8 cellular contexts compared by ENCODE assay signal in genomic region chr12:101857043-101857558, GRCh38. TPM values are rescaled to one million over a fixed set of nuclear protein-coding genes. Genes with fewer than 3 reads are reported as not detected.
A peak's percentile ranks its signal among the peaks of the same experiment; 100 is the strongest.
DNase-seq lines count a peak whose midpoint lies in the region; ATAC-seq and TF ChIP-seq lines count a peak whose summit lies in the region.

No MANE protein-coding gene starts in this region.

- no peaks in the 10 kb centered on the region for H3K27me3 ChIP-seq in psoas muscle (ENCODE audit: insufficient read depth in 3 of 3, low read length in 2 of 3)
- H3K27me3 ChIP-seq in ovary, result no peaks in the 10 kb centered on the region
- no peaks in the 10 kb centered on the region for H3K27me3 ChIP-seq in uterus

- H3K27me3 Mint-ChIP-seq in activated T-helper 17 cell treated with anti-CD3 and anti-CD28 coated beads, Interleukin-2, amount 50 U/mL, for 72 hours, result no peaks in the 10 kb centered on the region

- no peaks in the 10 kb centered on the region for H3K36me3 Mint-ChIP-seq in activated T-helper 17 cell treated with anti-CD3 and anti-CD28 coated beads, Interleukin-2, amount 50 U/mL, for 72 hours (ENCODE audit: low read depth)

- H3K36me3 ChIP-seq in psoas muscle (ENCODE audit: insufficient read depth in 1 of 2, low read depth in 1 of 2), result no peaks in the 10 kb centered on the region
- H3K36me3 ChIP-seq in ovary, result no peaks in the 10 kb centered on the region
- no peaks in the 10 kb centered on the region for H3K36me3 ChIP-seq in uterus

- no peak for TF ChIP-seq EP300 in ovary (IDR thresholded peaks at IDR 0.05)

- DNase-seq in psoas muscle (no peak), COLO668 (lab: John Stamatoyannopoulos, UW; ENCODE audit: unreplicated experiment) (no peak), ovary (no peak), uterus (no peak)

- no peak for TF ChIP-seq POLR2A in ovary (IDR thresholded peaks at IDR 0.05)
- no peak for TF ChIP-seq POLR2A in uterus (IDR thresholded peaks at IDR 0.05)

- no peaks in the 10 kb centered on the region for H3K9me3 Mint-ChIP-seq in activated T-helper 17 cell treated with anti-CD3 and anti-CD28 coated beads, Interleukin-2, amount 50 U/mL, for 72 hours

- intact Hi-C loops in psoas muscle (cut with DNase I) (no loop called here), ovary (cut with DNase I) (no loop called here), uterus (cut with DNase I; ENCODE audit: low total_unique reads) (no loop called here)

- no peak overlapping the region for H3K27ac Mint-ChIP-seq in activated T-helper 17 cell treated with anti-CD3 and anti-CD28 coated beads, Interleukin-2, amount 50 U/mL, for 72 hours

- 10 to 34% (median 22%) methylated on average over 1 of the region's 1 CpG for WGBS in psoas muscle, 3 donors
- whole genome bisulfite sequencing in ovary, 3 donors, result 49 to 63% (median 58%) methylated on average over 1 of the region's 1 CpG

- H3K4me1 Mint-ChIP-seq in activated T-helper 17 cell treated with anti-CD3 and anti-CD28 coated beads, Interleukin-2, amount 50 U/mL, for 72 hours, result peaks cover 11% of the 10 kb centered on the region

- peak; percentile 52 for ATAC-seq in GM18907 (IDR thresholded peaks at IDR 0.05; ENCODE audit: unreplicated experiment)
- ATAC-seq in HG03095 (IDR thresholded peaks at IDR 0.05; ENCODE audit: unreplicated experiment), result peak; percentile 35
- peak; percentile 63 for ATAC-seq in activated T-helper 17 cell treated with anti-CD3 and anti-CD28 coated beads, Interleukin-2, amount 50 U/mL, for 72 hours (replicated peaks)
- peak; percentile 36 to 69 (median 60) for ATAC-seq in psoas muscle
- no peak for ATAC-seq in HG02970 (IDR thresholded peaks at IDR 0.05; ENCODE audit: low FRiP score, unreplicated experiment)

- no peak overlapping the region for H3K4me3 ChIP-seq in psoas muscle
- H3K4me3 ChIP-seq in ovary, result no peak overlapping the region
- H3K4me3 ChIP-seq in uterus, result no peak overlapping the region

- H3K4me1 ChIP-seq in psoas muscle, result no peaks in the 10 kb centered on the region
- H3K4me1 ChIP-seq in ovary (ENCODE audit: insufficient read depth), result no peaks in the 10 kb centered on the region
- H3K4me1 ChIP-seq in uterus, result no peaks in the 10 kb centered on the region

- H3K4me3 Mint-ChIP-seq in activated T-helper 17 cell treated with anti-CD3 and anti-CD28 coated beads, Interleukin-2, amount 50 U/mL, for 72 hours, result no peak overlapping the region

- no peaks in the 10 kb centered on the region for H3K9me3 ChIP-seq in psoas muscle
- H3K9me3 ChIP-seq in ovary, result no peaks in the 10 kb centered on the region
- no peaks in the 10 kb centered on the region for H3K9me3 ChIP-seq in uterus

- TF ChIP-seq CTCF in psoas muscle (IDR thresholded peaks at IDR 0.05), result no peak
- no peak for TF ChIP-seq CTCF in ovary (IDR thresholded peaks at IDR 0.05)
- TF ChIP-seq CTCF in uterus (IDR thresholded peaks at IDR 0.05), result no peak

- H3K27ac ChIP-seq in psoas muscle (no peak overlapping the region), ovary (no peak overlapping the region), uterus (peak overlapping the region in 1 of 2 donors; percentile 49)

RNA-seq across cellular contexts. Expression of gene DRAM1, which starts 20.3 kb away (rescaled TPM):
- total RNA-seq in activated T-helper 17 cell treated with anti-CD3 and anti-CD28 coated beads, Interleukin-2, amount 50 U/mL, for 72 hours, result 1 to 10 TPM; 6.0 to 7.0 TPM
- total RNA-seq in psoas muscle, result 1 to 10 TPM; 2.8 to 6.8 (median 4.6) TPM
- 1 to 10 TPM; 3.8 to 6.2 (median 4.1) TPM for polyA plus RNA-seq in psoas muscle
- 10 to 100 TPM in 6 of 7 donors, 1 to 10 TPM in 1; 9.3 to 21.7 (median 15.8) TPM for total RNA-seq in ovary
- 10 to 100 TPM in 1 of 2 donors, 1 to 10 TPM in 1; 9.1 to 19.0 TPM for polyA plus RNA-seq in ovary
- total RNA-seq in uterus, result 10 to 100 TPM in 2 of 4 donors, 1 to 10 TPM in 2; 2.0 to 25.4 (median 9.9) TPM

RNA-seq across cellular contexts. Expression of gene GNPTAB, which starts 26.3 kb away (rescaled TPM):
- total RNA-seq in activated T-helper 17 cell treated with anti-CD3 and anti-CD28 coated beads, Interleukin-2, amount 50 U/mL, for 72 hours, result 10 to 100 TPM; 29.8 to 41.1 TPM
- total RNA-seq in psoas muscle (10 to 100 TPM; 14.3 to 36.1 (median 19.9) TPM), ovary (10 to 100 TPM; 10.3 to 24.2 (median 16.6) TPM), uterus (10 to 100 TPM in 3 of 4 donors, 1 to 10 TPM in 1; 3.8 to 38.7 (median 26.1) TPM)
- polyA plus RNA-seq in psoas muscle (10 to 100 TPM; 10.3 to 17.5 (median 11.5) TPM), ovary (10 to 100 TPM in 1 of 2 donors, 1 to 10 TPM in 1; 7.1 to 23.3 TPM)
